Comparison of ENCODE assay signal across 24 cellular contexts in genomic region chr14:92544051-92544730, GRCh38. TPM values are rescaled to one million over a fixed set of nuclear protein-coding genes. Genes with fewer than 3 reads are reported as not detected.
A peak's percentile ranks its signal among the peaks of the same experiment; 100 is the strongest.
DNase-seq lines count a peak whose midpoint lies in the region; ATAC-seq and TF ChIP-seq lines count a peak whose summit lies in the region.
"Had no signal": no experiment of that assay in that cellular context is flagged by ENCODE, and none has a peak within 500 bp of the region (broad histone marks: within the 10 kb centered on the region; RNA-seq: fewer than 3 reads in every experiment).

No MANE protein-coding gene starts in this region.

- POLR2A ChIA-PET in PC-3 (lab: Charles Lee; ENCODE audit: unreplicated experiment): no interaction called here

- no peak for ATAC-seq in PC-3
- ATAC-seq: activated T-helper 17 cell treated with anti-CD3 and anti-CD28 coated beads, Interleukin-2, amount 50 U/mL, for 72 hours; heart right ventricle; left lung; Right ventricle myocardium inferior; upper lobe of right lung had no signal

- H3K4me3 ChIP-seq in mesenchymal stem cell (ENCODE audit: insufficient read depth in 1 of 2, low read depth in 1 of 2, low read length in 2 of 2) (no peak overlapping the region), stomach (no peak overlapping the region), PC-3 (ENCODE audit: low read length) (no peak overlapping the region)
- H3K4me3 ChIP-seq: heart right ventricle, left lung, prostate gland, upper lobe of right lung had no signal

- H3K4me2 ChIP-seq in mesenchymal stem cell (ENCODE audit: low read length, poor library complexity, severe bottlenecking): no peak overlapping the region
- no peak overlapping the region for H3K4me2 ChIP-seq in PC-3 (ENCODE audit: low read length)
- H3K4me2 ChIP-seq: KMS-11 had no signal

- H3K27me3 ChIP-seq in mesenchymal stem cell (ENCODE audit: control insufficient read depth in 1 of 2, insufficient read depth in 1 of 2, low read length in 2 of 2) (no peaks in the 10 kb centered on the region), stomach (no peaks in the 10 kb centered on the region), PC-3 (ENCODE audit: low read length) (no peaks in the 10 kb centered on the region)
- H3K27me3 ChIP-seq: heart right ventricle, left lung, upper lobe of right lung had no signal

- no peaks in the 10 kb centered on the region for H3K9me2 ChIP-seq in PC-3 (replicated peaks; ENCODE audit: low read length)

- H2BK12ac ChIP-seq in mesenchymal stem cell (ENCODE audit: low read length in 2 of 2): peak overlapping the region in 1 of 2 experiments; percentile 73

- H3K18ac ChIP-seq in mesenchymal stem cell (ENCODE audit: low read depth in 1 of 2, low read length in 2 of 2): peak overlapping the region in 1 of 2 experiments; percentile 42

- H3K4ac ChIP-seq in mesenchymal stem cell (ENCODE audit: low read depth in 1 of 2, low read length in 2 of 2): peak overlapping the region in 1 of 2 experiments; percentile 6

- TF ChIP-seq POLR2A in stomach (IDR thresholded peaks at IDR 0.05): no peak

- DNase-seq in DMS53 (lab: John Stamatoyannopoulos, UW) (peak; percentile 35), DMS53 treated with DMSO at 0.1 percent for 48 hours (lab: John Stamatoyannopoulos, UW; ENCODE audit: unreplicated experiment) (no peak), NCI-H69 (lab: John Stamatoyannopoulos, UW) (peak; percentile 20), mesenchymal stem cell (no peak), stomach (no peak), PC-3 (no peak), glomerular visceral epithelial cell (ENCODE audit: extremely low spot score) (no peak)
- no peak for DNase-seq in activated effector memory CD4-positive, alpha-beta T cell treated with Interleukin-2 at 50 U/mL for 16 hours
- DNase-seq: activated CD4-positive, alpha-beta T cell treated with anti-CD3 and anti-CD28 coated beads, Interleukin-2, amount 50 U/mL, for 1 hour; activated naive CD8-positive, alpha-beta T cell treated with anti-CD3 and anti-CD28 coated beads, Interleukin-2, amount 10 ng/mL, durations not matched to agents 7 days and 5 days; heart right ventricle; left lung; NCI-H187 treated with DMSO at 0.1 percent for 48 hours; NCI-H345; NCI-H82; upper lobe of right lung had no signal

- no peak overlapping the region for H2AFZ ChIP-seq in mesenchymal stem cell (ENCODE audit: low read depth, low read length)
- H2AFZ ChIP-seq in PC-3 (ENCODE audit: low read length): no peak overlapping the region

- H3K23ac ChIP-seq in mesenchymal stem cell (ENCODE audit: low read length in 2 of 2): no peak overlapping the region

- intact Hi-C loops in stomach (cut with DNase I; ENCODE audit: low total_unique reads) (no loop called here), PC-3 (cut with micrococcal nuclease) (loop anchor here (5.0 kb wide), 1 partner anchor 42 kb away; no protein-coding TSS in a partner anchor)

- 83% methylated on average over 1 of the region's 6 CpGs for WGBS in mesenchymal stem cell
- WGBS in stomach, 5 donors: 43 to 64% (median 51%) methylated on average over 5 to 6 of the region's 6 CpGs

- H2BK5ac ChIP-seq in mesenchymal stem cell (ENCODE audit: low read depth, low read length, poor library complexity, severe bottlenecking): no peak overlapping the region

- H3K79me2 ChIP-seq in PC-3 (ENCODE audit: low read length): peaks cover 2% of the 10 kb centered on the region; the same call in 1 of the 2 replicates

- no peak for TF ChIP-seq EP300 in stomach (IDR thresholded peaks at IDR 0.05)

- H4K91ac ChIP-seq in mesenchymal stem cell (ENCODE audit: low read length): no peak overlapping the region

- H4K20me1 ChIP-seq in PC-3 (ENCODE audit: low read length): no peaks in the 10 kb centered on the region

- peaks cover 0 to 8% of the 10 kb centered on the region in 2 experiments for H3K36me3 ChIP-seq in mesenchymal stem cell (ENCODE audit: control insufficient read depth in 1 of 2, insufficient read depth in 2 of 2, low read depth in 1 of 2, low read length in 2 of 2)
- no peaks in the 10 kb centered on the region for H3K36me3 ChIP-seq in stomach
- no peaks in the 10 kb centered on the region for H3K36me3 ChIP-seq in PC-3 (ENCODE audit: low read depth, low read length)
- H3K36me3 ChIP-seq: heart right ventricle, left lung, prostate gland, upper lobe of right lung had no signal

- H3K9me3 ChIP-seq in mesenchymal stem cell (ENCODE audit: control insufficient read depth, low read length) (no peaks in the 10 kb centered on the region), stomach (no peaks in the 10 kb centered on the region), PC-3 (ENCODE audit: low read length) (no peaks in the 10 kb centered on the region)
- H3K9me3 ChIP-seq: left lung, prostate gland, upper lobe of right lung had no signal

- H3K27ac ChIP-seq in mesenchymal stem cell (ENCODE audit: low read length, poor library complexity, severe bottlenecking) (no peak overlapping the region), stomach (peak overlapping the region in 3 of 5 donors; percentile 46 to 51 (median 50)), PC-3 (ENCODE audit: low read length) (no peak overlapping the region)
- H3K27ac ChIP-seq: 22Rv1, epithelial cell of prostate, heart right ventricle, KMS-11, prostate gland, upper lobe of right lung, VCaP had no signal

- no peaks in the 10 kb centered on the region for H3F3A ChIP-seq in PC-3 (ENCODE audit: low read length, unreplicated experiment)

- H2BK120ac ChIP-seq in mesenchymal stem cell (ENCODE audit: low read depth, low read length): peak overlapping the region; percentile 40

- no TSS peak for BruUV-seq in PC-3 (replicated peaks; lab: Mats Ljungman, UMichigan)

- H4K8ac ChIP-seq in mesenchymal stem cell (ENCODE audit: low read length): no peak overlapping the region

- peaks cover 31% of the 10 kb centered on the region for H3K79me1 ChIP-seq in mesenchymal stem cell (replicated peaks; ENCODE audit: low read length, poor library complexity, severe bottlenecking)

- H3K9ac ChIP-seq in mesenchymal stem cell (ENCODE audit: low read length): no peak overlapping the region
- H3K9ac ChIP-seq in PC-3 (ENCODE audit: low read length): no peak overlapping the region
- H3K9ac ChIP-seq: KMS-11 had no signal

- TF ChIP-seq CTCF in stomach (IDR thresholded peaks at IDR 0.05) (no peak), PC-3 (conservative IDR thresholded peaks at IDR 0.05; ENCODE audit: low read depth, low read length) (no peak)

- H3K4me1 ChIP-seq in mesenchymal stem cell (ENCODE audit: control insufficient read depth, insufficient read depth, low read depth, low read length): peaks cover 21% of the 10 kb centered on the region
- peaks cover 12 to 27% (median 20%) of the 10 kb centered on the region in 4 donors for H3K4me1 ChIP-seq in stomach
- peaks cover 30% of the 10 kb centered on the region for H3K4me1 ChIP-seq in PC-3 (ENCODE audit: insufficient read depth, low read length)

- H2BK15ac ChIP-seq in mesenchymal stem cell (ENCODE audit: low read depth, poor library complexity, severe bottlenecking): no peak overlapping the region

- H2AK5ac ChIP-seq in mesenchymal stem cell (ENCODE audit: low read length, severe bottlenecking): peak overlapping the region; percentile 60

- no peak overlapping the region for H3K14ac ChIP-seq in mesenchymal stem cell (ENCODE audit: low read length in 2 of 2)

- CTCF ChIA-PET in PC-3 (lab: Charles Lee): no interaction called here

RNA-seq across cellular contexts. Expression of gene RIN3, which starts 30.6 kb away (rescaled TPM):
- polyA plus RNA-seq in mesenchymal stem cell (2013, experiment 1 of 2): 19.4 TPM
- polyA plus RNA-seq in mesenchymal stem cell (2013, experiment 2 of 2): 19.3 TPM
- total RNA-seq in stomach (10 to 100 TPM in 3 of 5 donors, 1 to 10 TPM in 2; 6.2 to 47.8 (median 11.6) TPM), PC-3 (2014; rRNA removed) (4.8 and 6.2 TPM in 2 replicates)
- 1 to 10 TPM; 5.0 to 6.2 (median 6.0) TPM for polyA plus RNA-seq in stomach
- total RNA-seq: HT-29 had no signal

Comparison
In these comparisons a context has a peak if more than half of its experiments do, and no peak if none do; other contexts are left out.
1. DNase-seq: peak in DMS53 (single experiment) and NCI-H69 (single experiment); none in DMS53 treated with DMSO at 0.1 percent for 48 hours (single experiment), mesenchymal stem cell (single experiment), stomach (single experiment), PC-3 (single experiment), glomerular visceral epithelial cell (single experiment) and activated effector memory CD4-positive, alpha-beta T cell treated with Interleukin-2 at 50 U/mL for 16 hours (single experiment).
2. H3K27ac ChIP-seq: peak in stomach (3 of 5); none in mesenchymal stem cell (single experiment) and PC-3 (single experiment).